Comparison of ENCODE assay signal across 18 cellular contexts in genomic region chr2:62152000-62152399, GRCh38. TPM values are rescaled to one million over a fixed set of nuclear protein-coding genes. Genes with fewer than 3 reads are reported as not detected.
DNase-seq lines count a peak whose midpoint lies in the region; ATAC-seq, FAIRE-seq and TF ChIP-seq lines count a peak whose summit lies in the region.
"Had no signal": no experiment of that assay in that cellular context is flagged by ENCODE, and none has a peak within 500 bp of the region (broad histone marks: within the 10 kb centered on the region; RNA-seq: fewer than 3 reads in every experiment).

No MANE protein-coding gene starts in this region.

- H3K4me2 ChIP-seq in A549: no peak overlapping the region
- H3K4me2 ChIP-seq in GM23248 (ENCODE audit: unreplicated experiment): no peak overlapping the region

- H3K4me1 ChIP-seq in A549 (peaks cover 27% of the 10 kb centered on the region; the same call in 2 of the 3 replicates), GM23248 (ENCODE audit: insufficient read depth) (peaks cover 32% of the 10 kb centered on the region), foreskin keratinocyte (peaks cover 23% of the 10 kb centered on the region)

- H3K9me2 ChIP-seq in GM23248 (ENCODE audit: insufficient read depth): no peaks in the 10 kb centered on the region

- no peak for TF ChIP-seq EP300 in A549 (IDR thresholded peaks at IDR 0.05)

- peaks cover 34% of the 10 kb centered on the region for H3F3A ChIP-seq in GM23248 (ENCODE audit: insufficient read depth)

- in situ Hi-C loops in GM23248 (cut with MboI): no loop called here

- H3K79me2 ChIP-seq in GM23248 (ENCODE audit: insufficient read depth): no peaks in the 10 kb centered on the region

- H4K20me1 ChIP-seq in GM23248 (ENCODE audit: insufficient read depth): no peaks in the 10 kb centered on the region

- H3K27ac ChIP-seq in A549 (no peak overlapping the region), GM23248 (no peak overlapping the region), RWPE1 (no peak overlapping the region), foreskin keratinocyte (no peak overlapping the region)
- H3K27ac ChIP-seq: testis, VCaP had no signal

- no peak overlapping the region for H3K9ac ChIP-seq in GM23248

- H3K36me3 ChIP-seq in GM23248 (ENCODE audit: low read depth): no peaks in the 10 kb centered on the region

- intact Hi-C loops in sciatic nerve (cut with DNase I): no loop called here

- H3K27me3 ChIP-seq in GM23248 (replicated peaks; ENCODE audit: insufficient read depth) (no peaks in the 10 kb centered on the region), foreskin keratinocyte (no peaks in the 10 kb centered on the region)
- H3K27me3 ChIP-seq: testis had no signal

- POLR2A ChIA-PET in A549 (lab: Yijun Ruan, JAX): interaction anchor here (0.7 kb wide), 1 partner anchor 973 kb away, joined by 5 read pairs; no protein-coding TSS in a partner anchor
- POLR2A ChIA-PET in RWPE1 (lab: Yijun Ruan, JAX; ENCODE audit: low non-redundant PET): no interaction called here

- 42% methylated on average over 3 of the region's 3 CpGs for WGBS in A549 (ENCODE audit: missing lambda C conversion rate)
- WGBS in GM23248 (ENCODE audit: low coverage in 1 of 2, low lambda C conversion rate in 2 of 2, missing lambda C conversion rate in 2 of 2), 2 experiments: 61 to 63% methylated on average over 3 of the region's 3 CpGs

- H3K4me3 ChIP-seq in A549: no peak overlapping the region
- no peak overlapping the region for H3K4me3 ChIP-seq in GM23248
- H3K4me3 ChIP-seq: testis had no signal

- no peaks in the 10 kb centered on the region for H3K9me3 ChIP-seq in A549
- H3K9me3 ChIP-seq in GM23248 (ENCODE audit: low read depth): no peaks in the 10 kb centered on the region
- H3K9me3 ChIP-seq: testis had no signal

- TF ChIP-seq POLR2A in A549 (IDR thresholded peaks at IDR 0.05; ENCODE audit: low read length): no peak

- DNase-seq in A549 (ENCODE audit: low read depth in 1 of 2, low spot score in 1 of 2) (peak in 1 of 2 experiments; percentile 64), GM23248 (peak; percentile 49), RWPE1 (ENCODE audit: low spot score) (peak; percentile 23), foreskin keratinocyte (peak; percentile 81 to 93), KG1 (lab: John Stamatoyannopoulos, UW) (no peak), GM19239 (ENCODE audit: insufficient read length, low spot score) (no peak), sciatic nerve (ENCODE audit: low spot score) (no peak), NCI-H1417 (lab: John Stamatoyannopoulos, UW) (no peak)
- DNase-seq: AML-193; amniotic stem cell; glutamatergic neuron; kidney; NCI-H2107; NCI-H69; stimulated activated CD4-positive, alpha-beta T cell treated with anti-CD3 and anti-CD28 coated beads, Interleukin-2, amount 100 ng/mL, for 48 hours; testis had no signal

- peak; percentile 58 to 76; a peak in 3 of 6 replicates for ATAC-seq in A549
- peak; percentile 45 for ATAC-seq in foreskin keratinocyte
- no peak for ATAC-seq in sciatic nerve
- ATAC-seq: activated T-helper 17 cell treated with anti-CD3 and anti-CD28 coated beads, Interleukin-2, amount 50 U/mL, for 72 hours had no signal

- CTCF ChIA-PET in A549 (lab: Yijun Ruan, JAX): interaction anchor here (0.9 kb wide), 1 partner anchor 16 kb away, joined by 3 read pairs; no protein-coding TSS in a partner anchor
- CTCF ChIA-PET in RWPE1 (lab: Yijun Ruan, JAX): no interaction called here

- FAIRE-seq in A549 (lab: Jason Lieb, UNC): no peak
- no peak for FAIRE-seq in GM19239 (lab: Jason Lieb, UNC)
- FAIRE-seq: kidney had no signal

- TF ChIP-seq CTCF in A549 (IDR thresholded peaks at IDR 0.05) (no peak), RWPE1 (conservative IDR thresholded peaks at IDR 0.05; ENCODE audit: low read depth) (no peak), foreskin keratinocyte (conservative IDR thresholded peaks at IDR 0.05) (no peak)

- no peak for TF ChIP-seq RAD21 in A549 (conservative IDR thresholded peaks at IDR 0.05 in 1 of 2, IDR thresholded peaks at IDR 0.05 in 1 of 2)

- no peak overlapping the region for H2AFZ ChIP-seq in GM23248

TF ChIP-seq in A549, 52 proteins besides CTCF, POLR2A, EP300 and RAD21:
- TF ChIP-seq SMC3 (IDR thresholded peaks at IDR 0.05) (no peak), HOXB13 (CRISPR knock-in tag; IDR thresholded peaks at IDR 0.05; ENCODE audit: low read depth) (no peak), CHD2 (IDR thresholded peaks at IDR 0.05; ENCODE audit: low read length, partially characterized antibody) (no peak), BHLHE40 (IDR thresholded peaks at IDR 0.05; ENCODE audit: low read depth, low read length) (no peak), ELK1 (IDR thresholded peaks at IDR 0.05; ENCODE audit: low read depth, low read length) (no peak), KDM5A (IDR thresholded peaks at IDR 0.05) (no peak), ZNF302 (CRISPR knock-in tag; IDR thresholded peaks at IDR 0.05) (no peak), ATOH8 (CRISPR knock-in tag; IDR thresholded peaks at IDR 0.05; ENCODE audit: low read depth) (no peak), HDAC2 (IDR thresholded peaks at IDR 0.05) (no peak), TP53 (CRISPR knock-in tag; IDR thresholded peaks at IDR 0.05) (no peak), ZC3H11A (IDR thresholded peaks at IDR 0.05) (no peak)
TF ChIP-seq in A549: peak in this region for 0.

RNA-seq across cellular contexts. Expression of gene B3GNT2, which starts 43.9 kb away (rescaled TPM):
- 26.4 and 29.4 TPM in 2 replicates for polyA plus RNA-seq in A549 (2011; rRNA removed)
- 7.4 and 8.5 TPM in 2 replicates for polyA plus RNA-seq in A549 (2012; cell fraction: cytosol; rRNA removed)
- 4.6 and 7.6 TPM in 2 replicates for polyA plus RNA-seq in A549 (2012; cell fraction: nucleus; rRNA removed)
- polyA plus RNA-seq in A549 (2017; fragmentation: RNase III; extraction: RNeasy Plus Mini Kit Qiagen cat#74134 plus additional on column Dnase treatment): 17.0 to 21.3 TPM (median 21.1 TPM) in 3 replicates
- 18.3 and 23.8 TPM in 2 replicates for polyA minus RNA-seq in A549 (2011; rRNA and poly(A)+ RNA removed)
- total RNA-seq in GM23248 (2014; rRNA removed; shearing (Covaris generic)): 13.4 and 14.2 TPM in 2 replicates
- 11.0 and 11.7 TPM in 2 replicates for polyA plus RNA-seq in GM23248 (2016; fragmentation: Nextera tagmentation; extraction: Ambion mirVana)
- 27.8 and 30.6 TPM in 2 replicates for total RNA-seq in foreskin keratinocyte
- 11.2 and 12.9 TPM in 2 replicates for polyA plus RNA-seq in foreskin keratinocyte
- 21.0 TPM for total RNA-seq in sciatic nerve

Comparison
In these comparisons a context has a peak if more than half of its experiments do, and no peak if none do; other contexts are left out.
1. DNase-seq: peak in GM23248 (single experiment), RWPE1 (single experiment) and foreskin keratinocyte (2 of 2); none in KG1 (single experiment), GM19239 (single experiment), sciatic nerve (single experiment) and NCI-H1417 (0 of 3).